In genomic region chr11:34364102-34364501, GRCh38 we compare ENCODE assay signal across 27 cellular contexts. TPM values are rescaled to one million over a fixed set of nuclear protein-coding genes. Genes with fewer than 3 reads are reported as not detected.
A peak's percentile ranks its signal among the peaks of the same experiment; 100 is the strongest.
DNase-seq lines count a peak whose midpoint lies in the region; FAIRE-seq and TF ChIP-seq lines count a peak whose summit lies in the region.
"Had no signal": no experiment of that assay in that cellular context is flagged by ENCODE, and none has a peak within 500 bp of the region (broad histone marks: within the 10 kb centered on the region; RNA-seq: fewer than 3 reads in every experiment).

No MANE protein-coding gene starts in this region.

- H3K4me1 ChIP-seq in BLaER1 = peaks cover 10% of the 10 kb centered on the region
- H3K4me1 ChIP-seq in thyroid gland = no peaks in the 10 kb centered on the region
- H3K4me1 ChIP-seq: Caco-2 had no signal

- DNase-seq in M059J (ENCODE audit: low read depth) (peak; percentile 40), amniotic epithelial cell (ENCODE audit: low read depth) (peak; percentile 70), kidney glomerular epithelial cell (lab: John Stamatoyannopoulos, UW) (peak; percentile 50), D721Med (ENCODE audit: insufficient read length, low spot score) (no peak), thyroid gland (no peak), GM03348 (ENCODE audit: low spot score) (no peak), NCI-H1417 treated with DMSO at 0.1 percent for 48 hours (lab: John Stamatoyannopoulos, UW) (no peak)
- DNase-seq: activated effector memory CD4-positive, alpha-beta T cell treated with anti-CD3 and anti-CD28 coated beads, Interleukin-2, amount 50 U/mL, for 16 hours; activated naive CD8-positive, alpha-beta T cell treated with anti-CD3 and anti-CD28 coated beads for 36 hours; activated T-cell treated with anti-CD3 and anti-CD28 coated beads for 4 hours; DMS79; dorsolateral prefrontal cortex; H9; lower lobe of right lung; NCI-H187; NCI-H524 treated with DMSO at 0.1 percent for 48 hours; SHP77 treated with DMSO at 0.1 percent for 48 hours; small intestine; stimulated activated CD4-positive, alpha-beta T cell treated with anti-CD3 and anti-CD28 coated beads, Interleukin-1b, Interleukin-23, amount 100 ng/mL, for 48 hours; stimulated activated CD8-positive, alpha-beta memory T cell treated with anti-CD3 and anti-CD28 coated beads, Interleukin-4, amount 100 ng/mL, for 48 hours; upper lobe of left lung had no signal

- 33 to 37% methylated on average over 3 of the region's 3 CpGs for WGBS in thyroid gland, 2 donors

- H3K27ac ChIP-seq in BLaER1 = no peak overlapping the region
- H3K27ac ChIP-seq in thyroid gland = no peak overlapping the region
- H3K27ac ChIP-seq: dorsolateral prefrontal cortex, lower lobe of right lung, upper lobe of left lung had no signal

- no peak for TF ChIP-seq POLR2A in thyroid gland (IDR thresholded peaks at IDR 0.05)

- H3K4me2 ChIP-seq in BLaER1 = peak overlapping the region; percentile 40

- H3K9me3 ChIP-seq in BLaER1 (no peaks in the 10 kb centered on the region), thyroid gland (no peaks in the 10 kb centered on the region)
- H3K9me3 ChIP-seq: Caco-2, lower lobe of right lung, upper lobe of left lung had no signal

- TF ChIP-seq CTCF in D721Med (IDR thresholded peaks at IDR 0.05; ENCODE audit: insufficient read depth, missing control alignments) (no peak), thyroid gland (IDR thresholded peaks at IDR 0.05) (no peak)

- no peak overlapping the region for H3K9ac ChIP-seq in BLaER1

- H3K4me3 ChIP-seq in BLaER1 = no peak overlapping the region
- H3K4me3 ChIP-seq in thyroid gland (replicated peaks in 1 of 3) = no peak overlapping the region
- H3K4me3 ChIP-seq: dorsolateral prefrontal cortex, lower lobe of right lung, upper lobe of left lung had no signal

- H3K27me3 ChIP-seq in BLaER1 = no peaks in the 10 kb centered on the region
- H3K27me3 ChIP-seq in thyroid gland = no peaks in the 10 kb centered on the region
- H3K27me3 ChIP-seq: upper lobe of left lung had no signal

- H4K20me1 ChIP-seq in BLaER1 = no peaks in the 10 kb centered on the region

- intact Hi-C loops in thyroid gland (cut with DNase I) = no loop called here

- H3K36me3 ChIP-seq in BLaER1 = no peaks in the 10 kb centered on the region
- no peaks in the 10 kb centered on the region for H3K36me3 ChIP-seq in thyroid gland
- H3K36me3 ChIP-seq: lower lobe of right lung, upper lobe of left lung had no signal

- FAIRE-seq in D721Med (lab: Jason Lieb, UNC) = no peak
- FAIRE-seq: astrocyte, endothelial cell of umbilical vein, GM18507, islet of Langerhans, small intestine had no signal

RNA-seq across cellular contexts. Expression of gene ABTB2, which starts 6.3 kb away (rescaled TPM):
- 1.8 and 3.2 TPM in 2 replicates for total RNA-seq in M059J (2014; rRNA removed; shearing (Covaris generic))
- total RNA-seq in thyroid gland = 1 to 10 TPM; 1.2 to 5.0 (median 3.3) TPM

Comparison
In these comparisons a context has a peak if more than half of its experiments do, and no peak if none do; other contexts are left out.
1. DNase-seq: peak in M059J (single experiment), amniotic epithelial cell (single experiment) and kidney glomerular epithelial cell (single experiment); none in D721Med (single experiment), thyroid gland (0 of 2), GM03348 (single experiment) and NCI-H1417 treated with DMSO at 0.1 percent for 48 hours (single experiment).